ENCODE assay signal across 16 cellular contexts in the genomic region with DNA sequence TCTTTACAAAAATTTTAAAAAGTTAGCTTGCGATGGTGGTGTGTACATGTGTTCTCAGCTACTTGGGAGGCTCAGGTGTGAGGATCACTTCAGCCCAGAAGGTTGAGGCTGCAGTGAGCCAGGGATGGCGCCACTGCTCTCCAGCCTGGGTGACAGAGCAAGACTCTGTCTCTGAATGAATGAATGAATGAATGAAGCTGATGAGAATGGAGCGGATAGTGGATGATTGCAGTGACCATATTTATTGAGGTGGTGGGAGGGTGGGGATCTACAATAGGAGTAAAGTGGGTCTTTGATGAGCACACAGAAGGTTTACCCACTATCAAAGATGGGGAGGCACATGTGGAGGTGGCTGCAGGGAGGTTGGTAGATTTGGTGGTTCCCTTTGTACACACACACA.
"Had no signal": no experiment of that assay in that cellular context is flagged by ENCODE, and none has a peak within 500 bp of the region (broad histone marks: within the 10 kb centered on the region; RNA-seq: fewer than 3 reads in every experiment).

No MANE protein-coding gene starts in this region.

- H3K36me3 ChIP-seq: left lung, ovary, SJSA1, tibial nerve had no signal

- H3K9me3 ChIP-seq: left lung, ovary, SJSA1, tibial nerve had no signal

- H3K4me3 Mint-ChIP-seq: activated CD4-positive, alpha-beta T cell treated with anti-CD3 and anti-CD28 coated beads for 36 hours; activated naive CD8-positive, alpha-beta T cell treated with anti-CD3 and anti-CD28 coated beads, Interleukin-2, amount 10 ng/mL, durations not matched to agents 7 days and 5 days had no signal

- H3K27ac ChIP-seq: ovary, SJSA1 had no signal

- H3K9me3 Mint-ChIP-seq: activated naive CD8-positive, alpha-beta T cell treated with anti-CD3 and anti-CD28 coated beads, Interleukin-2, amount 10 ng/mL, durations not matched to agents 7 days and 5 days had no signal

- ATAC-seq: sciatic nerve had no signal

- H3K27me3 ChIP-seq: dorsolateral prefrontal cortex, left lung, ovary, SJSA1, tibial nerve had no signal

- DNase-seq: activated CD4-positive, alpha-beta T cell treated with anti-CD3 and anti-CD28 coated beads for 36 hours; activated CD8-positive, alpha-beta memory T cell treated with anti-CD3 and anti-CD28 coated beads for 24 hours; activated naive CD4-positive, alpha-beta T cell; activated naive CD8-positive, alpha-beta T cell treated with anti-CD3 and anti-CD28 coated beads, Interleukin-2, amount 10 ng/mL, durations not matched to agents 7 days and 5 days; dorsolateral prefrontal cortex; hippocampal formation; left lung; ovary; stimulated activated CD4-positive, alpha-beta T cell treated with anti-CD3 and anti-CD28 coated beads, Interleukin-2, amount 100 ng/mL, for 48 hours; stimulated activated naive CD4-positive, alpha-beta T cell; substantia nigra; T-helper 2 cell had no signal

- H3K4me1 ChIP-seq: left lung had no signal

- H3K27me3 Mint-ChIP-seq: activated CD4-positive, alpha-beta T cell treated with anti-CD3 and anti-CD28 coated beads for 36 hours; activated naive CD8-positive, alpha-beta T cell treated with anti-CD3 and anti-CD28 coated beads, Interleukin-2, amount 10 ng/mL, durations not matched to agents 7 days and 5 days had no signal

- H3K4me3 ChIP-seq: dorsolateral prefrontal cortex, left lung, ovary, SJSA1, tibial nerve had no signal

- FAIRE-seq: keratinocyte had no signal

- H3K27ac Mint-ChIP-seq: activated CD4-positive, alpha-beta T cell treated with anti-CD3 and anti-CD28 coated beads for 36 hours; activated naive CD8-positive, alpha-beta T cell treated with anti-CD3 and anti-CD28 coated beads, Interleukin-2, amount 10 ng/mL, durations not matched to agents 7 days and 5 days had no signal
